In the genomic region with DNA sequence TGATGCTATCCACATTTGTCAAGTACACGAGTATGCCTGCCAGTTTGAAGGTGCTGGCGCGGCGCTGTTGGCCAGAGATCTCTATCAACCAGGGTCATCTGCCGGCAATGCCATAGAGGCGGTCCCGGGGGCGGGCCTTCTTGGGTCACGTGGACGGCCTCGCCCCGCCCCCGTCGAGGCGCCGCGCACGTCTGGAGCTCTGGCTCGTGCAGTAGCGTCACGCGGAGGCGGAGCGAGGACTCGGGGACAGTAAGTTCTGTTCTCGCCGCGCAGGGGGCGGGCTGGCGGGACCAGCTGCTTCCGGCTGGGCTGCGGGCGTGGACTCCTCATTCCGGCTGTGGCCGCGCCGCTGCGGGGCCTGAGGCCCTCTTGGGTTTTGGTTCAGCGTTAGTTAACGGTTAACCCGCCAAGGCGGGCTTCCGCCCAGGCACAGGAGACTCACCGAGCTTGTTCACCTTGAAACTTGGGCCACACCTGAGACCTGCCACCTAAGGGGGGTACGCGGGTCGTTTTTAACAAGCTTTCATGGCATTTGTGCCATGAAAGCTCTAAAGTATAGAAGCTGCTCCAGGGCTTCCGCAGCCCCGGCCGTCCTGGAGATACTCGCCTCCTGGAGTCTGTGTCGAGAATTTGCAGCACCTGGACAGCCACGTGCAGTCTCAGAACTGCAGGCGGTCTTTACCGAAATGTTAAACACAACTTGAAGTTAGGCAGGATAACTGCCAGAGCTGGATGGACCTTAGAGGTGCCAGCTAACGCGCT, we compare ENCODE assay signal across 8 cellular contexts. TPM values are rescaled to one million over a fixed set of nuclear protein-coding genes. Genes with fewer than 3 reads are reported as not detected.
DNase-seq lines count a peak whose midpoint lies in the region; ATAC-seq and TF ChIP-seq lines count a peak whose summit lies in the region.

A gene (plus strand): TSS at position 209 of the 762 bp plus-strand sequence. CDS start 5,495 bp downstream, outside the sequence.

- H3K27ac Mint-ChIP-seq in HFFc6 = peak within 1 kb of the TSS; percentile 90
- H3K27ac Mint-ChIP-seq in activated naive CD8-positive, alpha-beta T cell treated with anti-CD3 and anti-CD28 coated beads for 36 hours = peak within 1 kb of the TSS; percentile 89

- DNase-seq in GM10248 (ENCODE audit: extremely low spot score) (peak; percentile 93), HFFc6 (peak; percentile 96), NAMALWA (ENCODE audit: low spot score) (peak; percentile 96), SKM-1 (lab: John Stamatoyannopoulos, UW; ENCODE audit: unreplicated experiment) (peak; percentile 89), head of caudate nucleus (peak; percentile 93 to 98 (median 96)), osteoblast (ENCODE audit: insufficient read length, low spot score, missing footprints) (peak; percentile 93), thoracic aorta (ENCODE audit: low spot score) (peak; percentile 95)
- DNase-seq in activated naive CD8-positive, alpha-beta T cell treated with anti-CD3 and anti-CD28 coated beads for 36 hours = peak; percentile 96

- peak within 1 kb of the TSS; percentile 89 for H3K4me3 Mint-ChIP-seq in HFFc6
- H3K4me3 Mint-ChIP-seq in activated naive CD8-positive, alpha-beta T cell treated with anti-CD3 and anti-CD28 coated beads for 36 hours = peak within 1 kb of the TSS; percentile 80

- intact Hi-C loops in head of caudate nucleus (cut with DNase I) = loop anchor here (10.0 kb wide), 1 partner anchor 92 kb away; a partner anchor contains a TSS

- no peaks in the 10 kb centered on the region for H3K79me2 ChIP-seq in osteoblast (ENCODE audit: insufficient read depth, low read length)

- peak within 1 kb of the TSS; percentile 92 for H2AFZ ChIP-seq in osteoblast (ENCODE audit: low read length)

- H3K9me3 ChIP-seq in osteoblast (ENCODE audit: low read depth, low read length) (no peaks in the 10 kb centered on the region), thoracic aorta (no peaks in the 10 kb centered on the region)

- peak within 1 kb of the TSS; percentile 81 for H3K27ac ChIP-seq in osteoblast (ENCODE audit: low read depth, low read length)
- peak within 1 kb of the TSS; percentile 91 to 93 for H3K27ac ChIP-seq in thoracic aorta

- H3K4me2 ChIP-seq in osteoblast (ENCODE audit: insufficient read depth, low read length) = peak within 1 kb of the TSS; percentile 95

- H3K36me3 Mint-ChIP-seq in HFFc6 (ENCODE audit: low read depth) = no peaks in the 10 kb centered on the region
- H3K36me3 Mint-ChIP-seq in activated naive CD8-positive, alpha-beta T cell treated with anti-CD3 and anti-CD28 coated beads for 36 hours = no peaks in the 10 kb centered on the region

- no peaks in the 10 kb centered on the region for H3K27me3 Mint-ChIP-seq in HFFc6 (ENCODE audit: insufficient read depth)
- H3K27me3 Mint-ChIP-seq in activated naive CD8-positive, alpha-beta T cell treated with anti-CD3 and anti-CD28 coated beads for 36 hours = no peaks in the 10 kb centered on the region

- H4K20me1 ChIP-seq in osteoblast (ENCODE audit: insufficient read depth, low read length) = no peaks in the 10 kb centered on the region

- POLR2A ChIA-PET in GM10248 (lab: Yijun Ruan, JAX) = interaction anchor here (0.8 kb wide), 1 partner anchor 94 kb away, joined by 3 read pairs; no protein-coding TSS in a partner anchor

- peak; percentile 93 for ATAC-seq in thoracic aorta (ENCODE audit: insufficient number of reproducible peaks, low FRiP score, low read depth)

- H3K36me3 ChIP-seq in osteoblast (ENCODE audit: insufficient read depth, low read length) = no peaks in the 10 kb centered on the region
- no peaks in the 10 kb centered on the region for H3K36me3 ChIP-seq in thoracic aorta

- H3K4me1 ChIP-seq in osteoblast (ENCODE audit: insufficient read depth, low read length) = peaks cover 10% of the 10 kb centered on the region
- H3K4me1 ChIP-seq in thoracic aorta (ENCODE audit: control insufficient read depth in 1 of 2, low read depth in 2 of 2) = peaks cover 0 to 23% of the 10 kb centered on the region in 2 donors

- CTCF ChIA-PET in GM10248 (lab: Yijun Ruan, JAX) = interaction anchor here (0.7 to 2.1 kb wide), 24 partner anchors 9 to 213 kb away, joined by 3 to 18 read pairs (median 5); no protein-coding TSS in a partner anchor

- H3K27me3 ChIP-seq in osteoblast (ENCODE audit: insufficient read depth, low read length) (no peaks in the 10 kb centered on the region), thoracic aorta (replicated peaks; ENCODE audit: insufficient read depth) (no peaks in the 10 kb centered on the region)

- TF ChIP-seq CTCF in GM10248 (IDR thresholded peaks at IDR 0.05; ENCODE audit: control extremely low read depth, extremely low read depth, low read depth, missing control alignments) (no peak), HFFc6 (IDR thresholded peaks at IDR 0.05) (peak; percentile 48), osteoblast (IDR thresholded peaks at IDR 0.05; ENCODE audit: extremely low read depth, low read depth, low read length) (peak; percentile 9), thoracic aorta (IDR thresholded peaks at IDR 0.05) (peak; percentile 17)

- H3K4me3 ChIP-seq in osteoblast (ENCODE audit: insufficient read depth, low read length) (peak within 1 kb of the TSS; percentile 79), thoracic aorta (peak within 1 kb of the TSS; percentile 85)

- no peaks in the 10 kb centered on the region for H3K9me3 Mint-ChIP-seq in HFFc6
- no peaks in the 10 kb centered on the region for H3K9me3 Mint-ChIP-seq in activated naive CD8-positive, alpha-beta T cell treated with anti-CD3 and anti-CD28 coated beads for 36 hours

- H3K4me1 Mint-ChIP-seq in HFFc6 (ENCODE audit: low read depth) = peaks cover 35% of the 10 kb centered on the region
- H3K4me1 Mint-ChIP-seq in activated naive CD8-positive, alpha-beta T cell treated with anti-CD3 and anti-CD28 coated beads for 36 hours = peaks cover 31% of the 10 kb centered on the region

RNA-seq across cellular contexts. Expression of the gene that starts here (rescaled TPM):
- 1 to 10 TPM; 2.2 to 3.7 (median 2.3) TPM for total RNA-seq in HFFc6 (2021; fragmentation: NEBNext Ultra II Directional; extraction: Animal tissue kit (Norgen Biotek cat#: 25700))
- 1 to 10 TPM; 6.1 to 6.2 TPM for total RNA-seq in activated naive CD8-positive, alpha-beta T cell treated with anti-CD3 and anti-CD28 coated beads for 36 hours
- total RNA-seq in osteoblast (2.7 and 4.3 TPM in 2 replicates), thoracic aorta (10 to 100 TPM in 1 of 2 donors, under 1 TPM in 1; 0.85 to 11.1 TPM)

Comparison
In these comparisons a context has a peak if more than half of its experiments do, and no peak if none do; other contexts are left out.
1. Peak in every context shown above with its lines: DNase-seq, ATAC-seq, H3K4me3 ChIP-seq and H3K27ac ChIP-seq.